Comparison of ENCODE assay signal across 8 cellular contexts in the genomic region with DNA sequence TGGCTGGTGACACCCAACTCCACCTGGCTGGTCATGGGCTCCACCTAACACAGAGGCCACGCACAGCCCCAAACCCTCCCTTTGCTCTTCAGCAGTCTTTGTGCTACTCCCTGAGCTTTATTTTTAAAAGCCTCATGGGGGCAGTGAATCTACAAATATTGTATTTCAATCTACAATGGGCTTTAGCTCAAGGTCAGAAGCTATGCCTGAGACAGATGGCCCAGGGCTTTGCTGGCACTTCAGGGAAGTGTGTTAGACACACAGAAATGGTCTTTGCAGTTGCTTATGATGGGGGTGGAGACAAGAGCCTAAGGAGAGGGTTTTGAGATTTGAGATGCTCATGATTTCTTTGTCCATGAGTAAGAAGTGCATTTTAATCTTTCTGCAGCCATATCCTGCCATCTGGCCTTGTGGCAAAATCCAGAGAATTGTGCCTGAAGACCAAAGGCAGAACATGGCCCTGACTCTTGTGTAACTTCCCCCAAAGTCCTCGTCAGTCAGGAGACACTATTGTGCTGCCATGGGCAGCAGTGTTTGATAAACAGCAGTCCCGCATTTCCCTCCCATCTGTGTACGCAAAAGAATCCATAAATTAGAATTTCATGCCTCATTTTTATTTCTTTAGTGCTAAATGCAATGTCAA.
DNase-seq lines count a peak whose midpoint lies in the region; ATAC-seq and TF ChIP-seq lines count a peak whose summit lies in the region.

No MANE protein-coding gene starts in this region.

- in situ Hi-C loops in brain microvascular endothelial cell (cut with HindIII; ENCODE audit: low pct_ligation_motif_present, low sequenced_read_pairs), result no loop called here

- H3K36me3 Mint-ChIP-seq in natural killer cell, result no peaks in the 10 kb centered on the region

- peak; percentile 40 for TF ChIP-seq CTCF in brain microvascular endothelial cell (IDR thresholded peaks at IDR 0.05; ENCODE audit: low read depth, low read length, missing control alignments)
- TF ChIP-seq CTCF in natural killer cell (IDR thresholded peaks at IDR 0.05), result no peak

- DNase-seq in DMS114 treated with DMSO at 0.1 percent for 48 hours (lab: John Stamatoyannopoulos, UW; ENCODE audit: unreplicated experiment) (peak; percentile 9), NCI-H2081 treated with DMSO at 0.1 percent for 48 hours (lab: John Stamatoyannopoulos, UW) (peak; percentile 31), brain microvascular endothelial cell (no peak), midbrain (lab: John Stamatoyannopoulos, UW) (peak; percentile 46), retina (no peak), cerebellar nuclear complex (lab: John Stamatoyannopoulos, UW) (no peak), NCI-H510A treated with DMSO at 0.1 percent for 48 hours (lab: John Stamatoyannopoulos, UW) (no peak), natural killer cell (no peak)

- intact Hi-C loops in natural killer cell (cut with micrococcal nuclease), result no loop called here

- no peak for ATAC-seq in natural killer cell

- H3K27me3 Mint-ChIP-seq in natural killer cell (ENCODE audit: low read depth in 2 of 2), result peaks cover 4 to 11% of the 10 kb centered on the region in 2 donors

- H3K27ac ChIP-seq in brain microvascular endothelial cell, result no peak overlapping the region

- no peak overlapping the region for H3K27ac Mint-ChIP-seq in natural killer cell

- H3K36me3 ChIP-seq in brain microvascular endothelial cell (replicated peaks), result no peaks in the 10 kb centered on the region

- H3K27me3 ChIP-seq in brain microvascular endothelial cell (replicated peaks), result no peaks in the 10 kb centered on the region

- H3K4me1 Mint-ChIP-seq in natural killer cell, result no peaks in the 10 kb centered on the region

- H3K4me3 ChIP-seq in brain microvascular endothelial cell (ENCODE audit: low read depth, low read length), result no peak overlapping the region

- H3K9me3 Mint-ChIP-seq in natural killer cell, result no peaks in the 10 kb centered on the region

- no peak overlapping the region for H3K4me3 Mint-ChIP-seq in natural killer cell

Comparison
In these comparisons a context has a peak if more than half of its experiments do, and no peak if none do; other contexts are left out.
1. DNase-seq: peak in DMS114 treated with DMSO at 0.1 percent for 48 hours (single experiment), NCI-H2081 treated with DMSO at 0.1 percent for 48 hours (single experiment) and midbrain (single experiment); none in brain microvascular endothelial cell (single experiment), retina (single experiment), cerebellar nuclear complex (0 of 2), NCI-H510A treated with DMSO at 0.1 percent for 48 hours (single experiment) and natural killer cell (single experiment).